16 cellular contexts compared by ENCODE assay signal in genomic region chr3:187295635-187296034, GRCh38. TPM values are rescaled to one million over a fixed set of nuclear protein-coding genes. Genes with fewer than 3 reads are reported as not detected.
DNase-seq lines count a peak whose midpoint lies in the region; ATAC-seq and TF ChIP-seq lines count a peak whose summit lies in the region.
"Had no signal": no experiment of that assay in that cellular context is flagged by ENCODE, and none has a peak within 500 bp of the region (broad histone marks: within the 10 kb centered on the region; RNA-seq: fewer than 3 reads in every experiment).

No MANE protein-coding gene starts in this region.

- H3K9me3 Mint-ChIP-seq in activated T-cell treated with anti-CD3 and anti-CD28 coated beads, Interleukin-2, amount 50 U/mL, for 24 hours = no peaks in the 10 kb centered on the region
- H3K9me3 Mint-ChIP-seq: activated CD4-positive, alpha-beta T cell treated with anti-CD3 and anti-CD28 coated beads, Interleukin-2, amount 10 ng/mL, durations not matched to agents 24 days and 14 days had no signal

- no peaks in the 10 kb centered on the region for H3K36me3 Mint-ChIP-seq in activated T-cell treated with anti-CD3 and anti-CD28 coated beads, Interleukin-2, amount 50 U/mL, for 24 hours (ENCODE audit: low read depth)

- TF ChIP-seq CTCF in astrocyte of the spinal cord (IDR thresholded peaks at IDR 0.05; ENCODE audit: low read depth, low read length) = peak; percentile 17

- ATAC-seq in GM18867 (IDR thresholded peaks at IDR 0.05; ENCODE audit: unreplicated experiment) = no peak

- H3K4me3 ChIP-seq in astrocyte of the spinal cord (ENCODE audit: low read depth, low read length) = no peak overlapping the region
- H3K4me3 ChIP-seq: BLaER1 had no signal

- H3K4me1 Mint-ChIP-seq in activated T-cell treated with anti-CD3 and anti-CD28 coated beads, Interleukin-2, amount 50 U/mL, for 24 hours (ENCODE audit: low read depth) = peaks cover 7% of the 10 kb centered on the region
- H3K4me1 Mint-ChIP-seq: activated CD4-positive, alpha-beta T cell treated with anti-CD3 and anti-CD28 coated beads, Interleukin-2, amount 10 ng/mL, durations not matched to agents 24 days and 14 days had no signal

- no peak overlapping the region for H3K27ac Mint-ChIP-seq in activated T-cell treated with anti-CD3 and anti-CD28 coated beads, Interleukin-2, amount 50 U/mL, for 24 hours
- H3K27ac Mint-ChIP-seq: activated CD4-positive, alpha-beta T cell treated with anti-CD3 and anti-CD28 coated beads, Interleukin-2, amount 10 ng/mL, durations not matched to agents 24 days and 14 days had no signal

- no peak overlapping the region for H3K4me3 Mint-ChIP-seq in activated T-cell treated with anti-CD3 and anti-CD28 coated beads, Interleukin-2, amount 50 U/mL, for 24 hours
- H3K4me3 Mint-ChIP-seq: activated CD4-positive, alpha-beta T cell treated with anti-CD3 and anti-CD28 coated beads, Interleukin-2, amount 10 ng/mL, durations not matched to agents 24 days and 14 days had no signal

- DNase-seq in EH (ENCODE audit: low read depth) (peak; percentile 45), HT-29 (ENCODE audit: low spot score) (peak; percentile 16), astrocyte of the spinal cord (ENCODE audit: low read depth, low spot score) (no peak), kidney tubule cell (ENCODE audit: low spot score) (peak; percentile 9), islet precursor cell (no peak)
- no peak for DNase-seq in activated naive CD4-positive, alpha-beta T cell (lab: John Stamatoyannopoulos, UW)
- DNase-seq in activated T-cell treated with anti-CD3 and anti-CD28 coated beads, Interleukin-2, amount 50 U/mL, for 24 hours = no peak
- DNase-seq: activated CD4-positive, alpha-beta T cell treated with anti-CD3 and anti-CD28 coated beads, Interleukin-2, amount 10 ng/mL, durations not matched to agents 24 days and 14 days; activated effector memory CD4-positive, alpha-beta T cell treated with Interleukin-2 at 50 U/mL for 16 hours; NCI-H2081; stimulated activated CD4-positive, alpha-beta T cell treated with anti-CD3 and anti-CD28 coated beads, Interleukin-4, amount 100 ng/mL, for 4 hours; stimulated activated naive CD4-positive, alpha-beta T cell treated with Interleukin-2 at 50 U/mL for 16 hours; T-helper 1 cell had no signal

- peaks cover 30% of the 10 kb centered on the region for H3K27me3 Mint-ChIP-seq in activated T-cell treated with anti-CD3 and anti-CD28 coated beads, Interleukin-2, amount 50 U/mL, for 24 hours

- in situ Hi-C loops in astrocyte of the spinal cord (cut with HindIII; ENCODE audit: low sequenced_read_pairs) = no loop called here

RNA-seq across cellular contexts. Expression of gene MASP1, which starts 4.1 kb away (rescaled TPM):
- total RNA-seq in HT-29 (2014; rRNA removed; shearing (Covaris generic)) = not detected in 2 replicates
- total RNA-seq: activated CD4-positive, alpha-beta T cell treated with anti-CD3 and anti-CD28 coated beads, Interleukin-2, amount 10 ng/mL, durations not matched to agents 24 days and 14 days; G401 had no signal

Comparison
In these comparisons a context has a peak if more than half of its experiments do, and no peak if none do; other contexts are left out.
1. DNase-seq: peak in EH (single experiment), HT-29 (single experiment) and kidney tubule cell (single experiment); none in astrocyte of the spinal cord (single experiment), activated naive CD4-positive, alpha-beta T cell (0 of 4), activated T-cell treated with anti-CD3 and anti-CD28 coated beads, Interleukin-2, amount 50 U/mL, for 24 hours (single experiment) and islet precursor cell (single experiment).